Comparison of ENCODE assay signal across 18 cellular contexts in the genomic region with DNA sequence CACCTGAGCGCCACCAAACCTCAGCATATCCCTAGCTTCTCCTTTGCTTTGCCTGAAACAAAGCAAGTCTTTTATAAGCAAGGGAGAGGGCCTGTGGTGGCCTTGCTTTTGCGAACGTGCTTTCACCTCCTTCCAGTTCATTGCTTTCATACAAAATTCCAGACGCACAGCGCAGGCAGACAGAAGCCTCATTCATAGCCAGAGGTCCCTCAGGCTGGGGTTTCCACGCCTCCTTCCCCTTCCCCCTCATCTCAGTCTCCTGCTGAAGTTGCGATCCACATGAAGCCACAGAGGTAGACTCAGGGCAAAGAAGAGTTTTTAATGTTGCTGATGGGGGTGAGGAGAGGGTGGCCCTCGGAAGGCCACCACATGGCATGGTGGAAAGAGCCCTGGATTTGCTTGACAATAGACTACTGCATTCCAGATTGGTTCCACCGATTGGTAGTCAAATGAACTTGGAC. TPM values are rescaled to one million over a fixed set of nuclear protein-coding genes. Genes with fewer than 3 reads are reported as not detected.
A peak's percentile ranks its signal among the peaks of the same experiment; 100 is the strongest.
DNase-seq lines count a peak whose midpoint lies in the region; ATAC-seq and TF ChIP-seq lines count a peak whose summit lies in the region.
"Had no signal": no experiment of that assay in that cellular context is flagged by ENCODE, and none has a peak within 500 bp of the region (broad histone marks: within the 10 kb centered on the region; RNA-seq: fewer than 3 reads in every experiment).

No MANE protein-coding gene starts in this region.

- H3K27ac Mint-ChIP-seq in nephron: peak overlapping the region; percentile 66 to 86 (median 73)
- no peak overlapping the region for H3K27ac Mint-ChIP-seq in effector memory CD8-positive, alpha-beta T cell
- H3K27ac Mint-ChIP-seq: activated CD4-positive, alpha-beta T cell treated with anti-CD3 and anti-CD28 coated beads for 36 hours; activated naive CD8-positive, alpha-beta T cell treated with anti-CD3 and anti-CD28 coated beads, Interleukin-2, amount 50 U/mL, for 24 hours; CD8-positive, alpha-beta memory T cell; stimulated activated effector memory CD8-positive, alpha-beta T cell treated with anti-CD3 and anti-CD28 coated beads, Interleukin-12 subunit alpha, Interleukin-12 subunit beta, amount 100 ng/mL, for 72 hours had no signal

- no peaks in the 10 kb centered on the region for H3K36me3 Mint-ChIP-seq in nephron (ENCODE audit: low read depth)
- H3K36me3 Mint-ChIP-seq in effector memory CD8-positive, alpha-beta T cell (ENCODE audit: insufficient read depth): peaks cover 4% of the 10 kb centered on the region
- H3K36me3 Mint-ChIP-seq: CD8-positive, alpha-beta memory T cell; stimulated activated effector memory CD8-positive, alpha-beta T cell treated with anti-CD3 and anti-CD28 coated beads, Interleukin-12 subunit alpha, Interleukin-12 subunit beta, amount 100 ng/mL, for 72 hours had no signal

- no peak for TF ChIP-seq CTCF in RWPE2 (IDR thresholded peaks at IDR 0.05; ENCODE audit: poor library complexity, severe bottlenecking)
- no peak for TF ChIP-seq CTCF in nephron (IDR thresholded peaks at IDR 0.05; ENCODE audit: unreplicated experiment in 3 of 3)
- no peak for TF ChIP-seq CTCF in suprapubic skin (IDR thresholded peaks at IDR 0.05)

- H3K4me1 Mint-ChIP-seq in nephron: peaks cover 58% of the 10 kb centered on the region
- H3K4me1 Mint-ChIP-seq in effector memory CD8-positive, alpha-beta T cell (ENCODE audit: low read depth in 2 of 2): no peaks in the 10 kb centered on the region
- H3K4me1 Mint-ChIP-seq: CD8-positive, alpha-beta memory T cell; stimulated activated effector memory CD8-positive, alpha-beta T cell treated with anti-CD3 and anti-CD28 coated beads, Interleukin-12 subunit alpha, Interleukin-12 subunit beta, amount 100 ng/mL, for 72 hours had no signal

- H3K27me3 ChIP-seq in RWPE2 (ENCODE audit: insufficient read depth, poor library complexity, severe bottlenecking): no peaks in the 10 kb centered on the region
- H3K27me3 ChIP-seq in ectodermal cell (ENCODE audit: control insufficient read depth, insufficient read depth, low read length, poor library complexity, severe bottlenecking): no peaks in the 10 kb centered on the region
- H3K27me3 ChIP-seq in suprapubic skin: no peaks in the 10 kb centered on the region

- H3K27me3 Mint-ChIP-seq in nephron (ENCODE audit: low read depth): no peaks in the 10 kb centered on the region
- H3K27me3 Mint-ChIP-seq in effector memory CD8-positive, alpha-beta T cell: peaks cover 13 to 18% of the 10 kb centered on the region in 2 donors
- H3K27me3 Mint-ChIP-seq: activated CD4-positive, alpha-beta T cell treated with anti-CD3 and anti-CD28 coated beads for 36 hours; activated naive CD8-positive, alpha-beta T cell treated with anti-CD3 and anti-CD28 coated beads, Interleukin-2, amount 50 U/mL, for 24 hours had no signal

- peak overlapping the region; percentile 68 for H3K27ac ChIP-seq in RWPE2 (ENCODE audit: poor library complexity, severe bottlenecking)
- peak overlapping the region; percentile 69 for H3K27ac ChIP-seq in ectodermal cell (ENCODE audit: insufficient read depth, low read depth, low read length, poor library complexity, severe bottlenecking)
- peak overlapping the region; percentile 2 for H3K27ac ChIP-seq in suprapubic skin

- no peak for DNase-seq in RWPE2 (ENCODE audit: low spot score)
- DNase-seq in suprapubic skin (ENCODE audit: low spot score in 2 of 2): no peak
- DNase-seq in cerebellum (ENCODE audit: low spot score): no peak
- DNase-seq in effector memory CD8-positive, alpha-beta T cell: no peak
- DNase-seq in NCI-H1694 treated with DMSO at 0.1 percent for 48 hours (lab: John Stamatoyannopoulos, UW): no peak
- DNase-seq in NCI-H446 treated with DMSO at 0.1 percent for 48 hours (lab: John Stamatoyannopoulos, UW): no peak
- DNase-seq: activated CD4-positive, alpha-beta T cell treated with anti-CD3 and anti-CD28 coated beads for 36 hours; activated naive CD8-positive, alpha-beta T cell treated with anti-CD3 and anti-CD28 coated beads, Interleukin-2, amount 50 U/mL, for 24 hours; activated T-cell treated with anti-CD3 and anti-CD28 coated beads, Interleukin-2, amount 50 U/mL, for 1 hour; CD8-positive, alpha-beta memory T cell; NCI-H1092; NCI-H226; stimulated activated CD4-positive, alpha-beta T cell treated with anti-CD3 and anti-CD28 coated beads, Interleukin-4, amount 100 ng/mL, for 24 hours; T-helper 2 cell had no signal

- H3K9me3 ChIP-seq in RWPE2 (ENCODE audit: severe bottlenecking): no peaks in the 10 kb centered on the region
- no peaks in the 10 kb centered on the region for H3K9me3 ChIP-seq in ectodermal cell (ENCODE audit: control insufficient read depth, low read length)
- no peaks in the 10 kb centered on the region for H3K9me3 ChIP-seq in suprapubic skin

- 75 to 78% methylated on average over 9 of the region's 9 CpGs for WGBS in ectodermal cell, 2 experiments
- 70% methylated on average over 9 of the region's 9 CpGs for WGBS in suprapubic skin

- ATAC-seq in RWPE2 (ENCODE audit: low read depth): no peak
- no peak for ATAC-seq in effector memory CD8-positive, alpha-beta T cell (replicated peaks)
- ATAC-seq: activated CD4-positive, alpha-beta T cell treated with anti-CD3 and anti-CD28 coated beads for 36 hours; activated naive CD8-positive, alpha-beta T cell treated with anti-CD3 and anti-CD28 coated beads, Interleukin-2, amount 50 U/mL, for 24 hours; stimulated activated effector memory CD8-positive, alpha-beta T cell treated with anti-CD3 and anti-CD28 coated beads, Interleukin-12 subunit alpha, Interleukin-12 subunit beta, amount 100 ng/mL, for 72 hours had no signal

- no peak for TF ChIP-seq EP300 in suprapubic skin (IDR thresholded peaks at IDR 0.05)

- TF ChIP-seq POLR2A in suprapubic skin (IDR thresholded peaks at IDR 0.05): no peak

- no peaks in the 10 kb centered on the region for H3K9me3 Mint-ChIP-seq in nephron
- no peaks in the 10 kb centered on the region for H3K9me3 Mint-ChIP-seq in effector memory CD8-positive, alpha-beta T cell
- H3K9me3 Mint-ChIP-seq: activated naive CD8-positive, alpha-beta T cell treated with anti-CD3 and anti-CD28 coated beads, Interleukin-2, amount 50 U/mL, for 24 hours; CD8-positive, alpha-beta memory T cell; stimulated activated effector memory CD8-positive, alpha-beta T cell treated with anti-CD3 and anti-CD28 coated beads, Interleukin-12 subunit alpha, Interleukin-12 subunit beta, amount 100 ng/mL, for 72 hours had no signal

- H3K4me1 ChIP-seq in RWPE2 (ENCODE audit: insufficient read depth, poor library complexity, severe bottlenecking) (peaks cover 27% of the 10 kb centered on the region), ectodermal cell (ENCODE audit: control insufficient read depth, insufficient read depth, low read length) (peaks cover 23% of the 10 kb centered on the region), suprapubic skin (peaks cover 30% of the 10 kb centered on the region)

- H3K4me3 ChIP-seq in RWPE2 (ENCODE audit: severe bottlenecking): no peak overlapping the region
- H3K4me3 ChIP-seq in ectodermal cell (ENCODE audit: insufficient read depth, low read depth, low read length): no peak overlapping the region
- no peak overlapping the region for H3K4me3 ChIP-seq in suprapubic skin
- H3K4me3 ChIP-seq: coronary artery had no signal

- H3K36me3 ChIP-seq in RWPE2 (ENCODE audit: low read depth): no peaks in the 10 kb centered on the region
- no peaks in the 10 kb centered on the region for H3K36me3 ChIP-seq in ectodermal cell (ENCODE audit: control insufficient read depth, insufficient read depth, low read length)
- no peaks in the 10 kb centered on the region for H3K36me3 ChIP-seq in suprapubic skin

- no peak overlapping the region for H3K4me3 Mint-ChIP-seq in nephron
- no peak overlapping the region for H3K4me3 Mint-ChIP-seq in effector memory CD8-positive, alpha-beta T cell
- H3K4me3 Mint-ChIP-seq: activated CD4-positive, alpha-beta T cell treated with anti-CD3 and anti-CD28 coated beads for 36 hours; activated naive CD8-positive, alpha-beta T cell treated with anti-CD3 and anti-CD28 coated beads, Interleukin-2, amount 50 U/mL, for 24 hours; CD8-positive, alpha-beta memory T cell; stimulated activated effector memory CD8-positive, alpha-beta T cell treated with anti-CD3 and anti-CD28 coated beads, Interleukin-12 subunit alpha, Interleukin-12 subunit beta, amount 100 ng/mL, for 72 hours had no signal

RNA-seq across cellular contexts. Expression of gene FLNB, which starts 59.4 kb away (rescaled TPM):
- 43.0 TPM for polyA plus RNA-seq in ectodermal cell (2013, experiment 1 of 4)
- 51.4 TPM for polyA plus RNA-seq in ectodermal cell (2013, experiment 2 of 4)
- polyA plus RNA-seq in ectodermal cell (2013, experiment 3 of 4): 35.7 TPM
- polyA plus RNA-seq in ectodermal cell (2013, experiment 4 of 4): 42.5 TPM
- total RNA-seq in suprapubic skin (100 to 1,000 TPM; 143 to 186 (median 150) TPM), cerebellum (57.6 TPM)

Comparison
In these comparisons a context has a peak if more than half of its experiments do, and no peak if none do; other contexts are left out.
1. H3K27ac ChIP-seq: peak in every context shown above with its lines; median percentile 69 in ectodermal cell; 68 in RWPE2; 2 in suprapubic skin.
2. H3K27ac Mint-ChIP-seq: peak in nephron (3 of 3); none in effector memory CD8-positive, alpha-beta T cell (0 of 2).